Comparison of ENCODE assay signal across 8 cellular contexts in genomic region chr12:12784911-12785814, GRCh38. TPM values are rescaled to one million over a fixed set of nuclear protein-coding genes. Genes with fewer than 3 reads are reported as not detected.
DNase-seq lines count a peak whose midpoint lies in the region; ATAC-seq and TF ChIP-seq lines count a peak whose summit lies in the region.

A gene with protein sequence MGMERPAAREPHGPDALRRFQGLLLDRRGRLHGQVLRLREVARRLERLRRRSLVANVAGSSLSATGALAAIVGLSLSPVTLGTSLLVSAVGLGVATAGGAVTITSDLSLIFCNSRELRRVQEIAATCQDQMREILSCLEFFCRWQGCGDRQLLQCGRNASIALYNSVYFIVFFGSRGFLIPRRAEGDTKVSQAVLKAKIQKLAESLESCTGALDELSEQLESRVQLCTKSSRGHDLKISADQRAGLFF (plus strand): TSS chr12:12785659. CDS start chr12:12785692, 33 bp downstream.

- peaks cover 38% of the 10 kb centered on the region for H3K4me1 ChIP-seq in A673 (ENCODE audit: insufficient read depth, low read length, poor library complexity, severe bottlenecking)
- H3K4me1 ChIP-seq in lung (ENCODE audit: control insufficient read depth in 2 of 2, insufficient read depth in 2 of 2, low read length in 2 of 2), result peaks cover 3 to 6% of the 10 kb centered on the region in 2 donors
- peaks cover 0 to 32% (median 2%) of the 10 kb centered on the region in 4 donors for H3K4me1 ChIP-seq in tibial nerve

- H3K27ac ChIP-seq in A673 (ENCODE audit: low read depth, low read length, poor library complexity, severe bottlenecking) (peak within 1 kb of the TSS; percentile 75), lung (ENCODE audit: low read depth in 1 of 2, low read length in 1 of 2) (peak within 1 kb of the TSS; percentile 97 to 99), tibial nerve (peak within 1 kb of the TSS; percentile 87 to 94 (median 90))

- peaks cover 38% of the 10 kb centered on the region for H3K4me1 Mint-ChIP-seq in chondrocyte (ENCODE audit: low read depth)

- no TSS peak for BruUV-seq in A673 (replicated peaks; lab: Mats Ljungman, UMichigan)

- no peaks in the 10 kb centered on the region for H3K9me3 Mint-ChIP-seq in chondrocyte (ENCODE audit: low read depth)

- H3K27ac Mint-ChIP-seq in chondrocyte (ENCODE audit: unreplicated experiment), result peak within 1 kb of the TSS; percentile 96

- WGBS in lung, 2 donors, result 75 to 81% methylated on average over 14 of the region's 14 CpGs
- WGBS in tibial nerve, 2 donors, result 69 to 70% methylated on average over 14 of the region's 14 CpGs

- peak in 1 of 2 donors; percentile 46 for TF ChIP-seq POLR2A in tibial nerve (IDR thresholded peaks at IDR 0.05)

- H3K27me3 ChIP-seq in A673 (replicated peaks; ENCODE audit: insufficient read depth, low read depth, low read length, poor library complexity) (no peaks in the 10 kb centered on the region), lung (ENCODE audit: control insufficient read depth, insufficient read depth) (no peaks in the 10 kb centered on the region), tibial nerve (no peaks in the 10 kb centered on the region)

- H3K4me3 ChIP-seq in A673 (ENCODE audit: low read depth, low read length, poor library complexity, severe bottlenecking) (peak within 1 kb of the TSS; percentile 54), LNCaP clone FGC (ENCODE audit: low read depth, low read length) (peak within 1 kb of the TSS; percentile 48), lung (no peak within 1 kb of the TSS), tibial nerve (peak within 1 kb of the TSS; percentile 65 to 83 (median 70))

- peak within 1 kb of the TSS; percentile 68 for H3K4me3 Mint-ChIP-seq in chondrocyte (ENCODE audit: unreplicated experiment)

- CTCF ChIA-PET in A673 (lab: Charles Lee), result interaction anchor here (0.9 to 1.2 kb wide), 2 partner anchors 28 to 48 kb away, joined by 3 to 4 read pairs; partner anchors contain the start of gene DDX47

- intact Hi-C loops in A673 (cut with micrococcal nuclease; ENCODE audit: unreplicated experiment), result loop anchor here (5.0 kb wide), 1 partner anchor 427 kb away; no protein-coding TSS in a partner anchor

- TF ChIP-seq CTCF in A673 (conservative IDR thresholded peaks at IDR 0.05; ENCODE audit: low read depth, low read length), result no peak
- TF ChIP-seq CTCF in LNCaP clone FGC (IDR thresholded peaks at IDR 0.05; ENCODE audit: control insufficient read depth, extremely low read depth, insufficient read depth), result no peak
- no peak for TF ChIP-seq CTCF in chondrocyte (IDR thresholded peaks at IDR 0.05)
- TF ChIP-seq CTCF in lung (IDR thresholded peaks at IDR 0.05; ENCODE audit: control extremely low read depth, extremely low read depth), result no peak
- no peak for TF ChIP-seq CTCF in tibial nerve (IDR thresholded peaks at IDR 0.05)

- H3K27me3 Mint-ChIP-seq in chondrocyte (ENCODE audit: low read depth), result no peaks in the 10 kb centered on the region

- peak; percentile 86 for DNase-seq in A673 (ENCODE audit: low spot score)
- no peak for DNase-seq in LNCaP clone FGC (ENCODE audit: low read depth)
- DNase-seq in chondrocyte (ENCODE audit: low spot score), result no peak
- DNase-seq in lung (ENCODE audit: low spot score), result no peak
- DNase-seq in tibial nerve (ENCODE audit: low spot score in 2 of 2), result peak in 1 of 2 donors; percentile 33
- DNase-seq in AML-193 (lab: John Stamatoyannopoulos, UW), result no peak
- DNase-seq in SHP77 treated with DMSO at 0.1 percent for 48 hours (lab: John Stamatoyannopoulos, UW), result no peak

- TF ChIP-seq EP300 in tibial nerve (IDR thresholded peaks at IDR 0.05), result peak; percentile 95 to 100

- H3K36me3 Mint-ChIP-seq in chondrocyte (ENCODE audit: low read depth), result no peaks in the 10 kb centered on the region

- POLR2A ChIA-PET in A673 (lab: Charles Lee; ENCODE audit: low non-redundant PET), result interaction anchor here (0.8 kb wide), 1 partner anchor 1069 kb away, joined by 4 read pairs; no protein-coding TSS in a partner anchor

- ATAC-seq in lung (ENCODE audit: insufficient read depth, low FRiP score) (no peak), HG03354 (IDR thresholded peaks at IDR 0.05; ENCODE audit: poor library complexity, severe bottlenecking, unreplicated experiment) (no peak)

- H3K9me3 ChIP-seq in A673 (ENCODE audit: low read depth, low read length, poor library complexity, severe bottlenecking) (no peaks in the 10 kb centered on the region), lung (ENCODE audit: control insufficient read depth in 2 of 2, insufficient read depth in 1 of 2, low read length in 1 of 2) (no peaks in the 10 kb centered on the region), tibial nerve (no peaks in the 10 kb centered on the region)

- H3K36me3 ChIP-seq in A673 (ENCODE audit: insufficient read depth, low read length, poor library complexity, severe bottlenecking), result no peaks in the 10 kb centered on the region
- H3K36me3 ChIP-seq in lung (ENCODE audit: control insufficient read depth in 2 of 2, insufficient read depth in 2 of 2, low read length in 2 of 2), result no peaks in the 10 kb centered on the region
- H3K36me3 ChIP-seq in tibial nerve, result no peaks in the 10 kb centered on the region

RNA-seq across cellular contexts. Expression of the gene that starts here (rescaled TPM):
- total RNA-seq in A673 (2021) (5.9 and 6.4 TPM in 2 replicates), chondrocyte (4.2 to 8.1 TPM (median 7.1 TPM) in 3 replicates), lung (10 to 100 TPM; 19.4 to 22.9 TPM), tibial nerve (100 to 1,000 TPM in 1 of 4 donors, 10 to 100 TPM in 3; 43.7 to 138 (median 83.9) TPM)
- 10 to 100 TPM in 1 of 2 donors, 1 to 10 TPM in 1; 3.1 to 22.2 TPM for polyA plus RNA-seq in lung
